ENCODE assay signal across 1 cellular context in genomic region chr20:63968928-63969760, GRCh38.
TF ChIP-seq lines count a peak whose summit lies in the region.

No MANE protein-coding gene starts in this region.

TF ChIP-seq in H1, 55 proteins besides CTCF, POLR2A, EP300 and RAD21:
- TF ChIP-seq, protein P1, sequence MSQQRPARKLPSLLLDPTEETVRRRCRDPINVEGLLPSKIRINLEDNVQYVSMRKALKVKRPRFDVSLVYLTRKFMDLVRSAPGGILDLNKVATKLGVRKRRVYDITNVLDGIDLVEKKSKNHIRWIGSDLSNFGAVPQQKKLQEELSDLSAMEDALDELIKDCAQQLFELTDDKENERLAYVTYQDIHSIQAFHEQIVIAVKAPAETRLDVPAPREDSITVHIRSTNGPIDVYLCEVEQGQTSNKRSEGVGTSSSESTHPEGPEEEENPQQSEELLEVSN (IDR thresholded peaks at IDR 0.05), result no peak
- TF ChIP-seq CHD2 (IDR thresholded peaks at IDR 0.05; ENCODE audit: low read length) (no peak), BACH1 (IDR thresholded peaks at IDR 0.05; ENCODE audit: low read length) (no peak), PHF8 (conservative IDR thresholded peaks at IDR 0.05; ENCODE audit: low read depth, low read length) (peak; percentile 31; the same call in 1 of the 2 replicates), TAF7 (optimal IDR thresholded peaks at IDR 0.05; ENCODE audit: borderline replicate concordance, low read depth, low read length) (no peak), RNF2 (IDR thresholded peaks at IDR 0.05; ENCODE audit: borderline replicate concordance, low read depth, low read length, missing control alignments, poor library complexity, severe bottlenecking) (no peak), TAF1 (IDR thresholded peaks at IDR 0.05; ENCODE audit: low read depth, low read length) (no peak), NRF1 (IDR thresholded peaks at IDR 0.05; ENCODE audit: low read depth, low read length) (no peak), ZNF274 (IDR thresholded peaks at IDR 0.05; ENCODE audit: borderline replicate concordance, extremely low read depth, low read length) (no peak), KDM1A (IDR thresholded peaks at IDR 0.05; ENCODE audit: borderline replicate concordance, low read length) (no peak), TBP (IDR thresholded peaks at IDR 0.05; ENCODE audit: low read depth, low read length) (no peak), SUZ12 (IDR thresholded peaks at IDR 0.05; ENCODE audit: low read length) (no peak), HDAC2 (IDR thresholded peaks at IDR 0.05; ENCODE audit: borderline replicate concordance in 1 of 2, low read depth in 2 of 2, low read length in 2 of 2) (peak in 1 of 2 experiments; percentile 29; a peak in 1 of 4 replicates), YY1 (IDR thresholded peaks at IDR 0.05; ENCODE audit: low read depth, low read length) (peak; percentile 42; the same call in 1 of the 2 replicates), JUND (IDR thresholded peaks at IDR 0.05; ENCODE audit: low read length) (peak; percentile 52; the same call in 1 of the 2 replicates), KDM4A (IDR thresholded peaks at IDR 0.05; ENCODE audit: low read depth, low read length, severe bottlenecking) (peak; percentile 22)
- TF ChIP-seq, protein P2, sequence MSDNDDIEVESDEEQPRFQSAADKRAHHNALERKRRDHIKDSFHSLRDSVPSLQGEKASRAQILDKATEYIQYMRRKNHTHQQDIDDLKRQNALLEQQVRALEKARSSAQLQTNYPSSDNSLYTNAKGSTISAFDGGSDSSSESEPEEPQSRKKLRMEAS (IDR thresholded peaks at IDR 0.05), result no peak
